13 cellular contexts compared by ENCODE assay signal in genomic region chr3:126591454-126591853, GRCh38. TPM values are rescaled to one million over a fixed set of nuclear protein-coding genes. Genes with fewer than 3 reads are reported as not detected.
DNase-seq lines count a peak whose midpoint lies in the region; ATAC-seq, FAIRE-seq and TF ChIP-seq lines count a peak whose summit lies in the region.
"Not testable (repeated sequence)": the region's sequence is repeated elsewhere in the genome, so short reads cannot be mapped to it uniquely, and the experiment has no call there.
"Had no signal": no experiment of that assay in that cellular context is flagged by ENCODE, and none has a peak within 500 bp of the region (broad histone marks: within the 10 kb centered on the region; RNA-seq: fewer than 3 reads in every experiment).

No MANE protein-coding gene starts in this region.

- not testable (repeated sequence) for H3K4me2 ChIP-seq in DND-41 (ENCODE audit: insufficient read depth, low read length); K562 (ENCODE audit: insufficient read depth, low read length)
- peak overlapping the region; percentile 67 for H3K4me2 ChIP-seq in HepG2 (ENCODE audit: low read depth, low read length)

- H3K27me3 ChIP-seq in DND-41 (ENCODE audit: insufficient read depth, low read length, poor library complexity); NT2/D1 (ENCODE audit: insufficient read depth, insufficient read length); K562 (ENCODE audit: control insufficient read depth in 2 of 2, insufficient read depth in 2 of 2, low read length in 2 of 2); HepG2 (ENCODE audit: control insufficient read depth in 1 of 2, insufficient read depth in 2 of 2, low read length in 2 of 2): not testable (repeated sequence)

- BruUV-seq in K562 (replicated peaks; lab: Mats Ljungman, UMichigan); HepG2 (replicated peaks; lab: Mats Ljungman, UMichigan): not testable (repeated sequence)

- intact Hi-C loops in K562 (cut with micrococcal nuclease); HepG2 (cut with micrococcal nuclease; ENCODE audit: unreplicated experiment): not testable (repeated sequence)

- H3K4me1 ChIP-seq in DND-41 (ENCODE audit: insufficient read depth, low read length); NT2/D1 (ENCODE audit: insufficient read depth, insufficient read length); K562 (replicated peaks in 1 of 2; ENCODE audit: control insufficient read depth in 2 of 2, insufficient read depth in 2 of 2, low read length in 2 of 2): not testable (repeated sequence)
- H3K4me1 ChIP-seq in HepG2 (ENCODE audit: insufficient read depth, low read length), result peaks cover 16% of the 10 kb centered on the region

- not testable (repeated sequence) for FAIRE-seq in K562 (lab: Jason Lieb, UNC); HepG2 (lab: Jason Lieb, UNC)

- not testable (repeated sequence) for TF ChIP-seq CTCF in DND-41 (IDR thresholded peaks at IDR 0.05; ENCODE audit: borderline replicate concordance, extremely low read depth, low read length, poor library complexity, severe bottlenecking); NB4 (IDR thresholded peaks at IDR 0.05; ENCODE audit: low read depth, low read length); K562 (IDR thresholded peaks at IDR 0.05 in 2 of 3, conservative IDR thresholded peaks at IDR 0.05 in 1 of 3; ENCODE audit: insufficient read depth in 2 of 3, low read depth in 1 of 3, low read length in 3 of 3)
- TF ChIP-seq CTCF in HepG2 (CRISPR knock-in tag; IDR thresholded peaks at IDR 0.05), result 0 out of 2 replicates have a peak, but pooled peaks have one; percentile 9

- TF ChIP-seq EP300 in K562 (IDR thresholded peaks at IDR 0.05; ENCODE audit: low read length); HepG2 (IDR thresholded peaks at IDR 0.05; ENCODE audit: low read depth in 2 of 2, low read length in 2 of 2); HepG2 (CRISPR knock-in tag; IDR thresholded peaks at IDR 0.05; ENCODE audit: borderline replicate concordance): not testable (repeated sequence)

- DNase-seq in DND-41, result peak; percentile 13
- DNase-seq in NB4 (ENCODE audit: low read depth), result peak; percentile 21
- DNase-seq in NT2/D1 (ENCODE audit: low read depth, low spot score), result peak; percentile 28
- DNase-seq in K562 (ENCODE audit: extremely low read depth in 1 of 4, low spot score in 3 of 4), result peak in 1 of 4 experiments; percentile 7
- peak; percentile 49 for DNase-seq in HepG2 (ENCODE audit: low spot score)
- peak; percentile 18 for DNase-seq in renal cortical epithelial cell (ENCODE audit: low read depth)

- CTCF ChIA-PET in K562 (lab: Yijun Ruan, JAX; ENCODE audit: low intra/inter-chr PET ratio); HepG2 (lab: Yijun Ruan, JAX; ENCODE audit: low intra/inter-chr PET ratio, low total read pairs): not testable (repeated sequence)

- not testable (repeated sequence) for H3K9ac ChIP-seq in DND-41 (ENCODE audit: low read depth, low read length); NT2/D1 (ENCODE audit: insufficient read length, low read depth); K562 (ENCODE audit: insufficient read depth in 1 of 2, low read depth in 2 of 2, low read length in 2 of 2)
- H3K9ac ChIP-seq in HepG2 (ENCODE audit: insufficient read depth, low read depth, low read length), result 0 out of 2 replicates have a peak overlapping the region, but pooled peaks have one; percentile 8

- not testable (repeated sequence) for ATAC-seq in DND-41 (ENCODE audit: insufficient read depth, low read depth)
- ATAC-seq in K562 (peak; percentile 56; the same call in 1 of the 3 replicates), HepG2 (peak; percentile 96)

- not testable (repeated sequence) for H3K27ac ChIP-seq in DND-41 (ENCODE audit: low read length); K562 (ENCODE audit: extremely low read depth, low read depth, low read length); HepG2 (ENCODE audit: extremely low read length, insufficient read depth, low read length)

- TF ChIP-seq POLR2A in NB4 (IDR thresholded peaks at IDR 0.05; ENCODE audit: extremely low read depth, insufficient read length); K562 (conservative IDR thresholded peaks at IDR 0.05); HepG2 (IDR thresholded peaks at IDR 0.05; ENCODE audit: insufficient read depth in 1 of 2, low read depth in 2 of 2, low read length in 2 of 2): not testable (repeated sequence)

- TF ChIP-seq RAD21 in K562 (CRISPR knock-in tag; conservative IDR thresholded peaks at IDR 0.05 in 1 of 2, IDR thresholded peaks at IDR 0.05 in 1 of 2); HepG2 (CRISPR knock-in tag; IDR thresholded peaks at IDR 0.05): not testable (repeated sequence)

- H2AFZ ChIP-seq in DND-41 (ENCODE audit: low read depth, low read length), result not testable (repeated sequence)
- H2AFZ ChIP-seq in K562 (ENCODE audit: low read depth, low read length), result peak overlapping the region; percentile 59; the same call in 1 of the 2 replicates
- H2AFZ ChIP-seq in HepG2 (ENCODE audit: low read length), result peak overlapping the region; percentile 78

- H3K4me3 ChIP-seq in DND-41 (ENCODE audit: low read depth in 1 of 2, low read length in 2 of 2); NB4 (ENCODE audit: low read depth, low read length); NT2/D1 (ENCODE audit: insufficient read length, low read depth); K562: not testable (repeated sequence)
- H3K4me3 ChIP-seq in HepG2 (replicated peaks in 1 of 3; ENCODE audit: insufficient read depth in 1 of 3, low read depth in 2 of 3, low read length in 3 of 3), result peak overlapping the region in 1 of 3 experiments; percentile 50; a peak in 1 of 6 replicates

- in situ Hi-C loops in K562 (cut with MboI); HepG2 (cut with HindIII; ENCODE audit: extremely low pct_ligation_motif_present, low pct_unique_long_range_greater_than_20kb): not testable (repeated sequence)

- H3K36me3 ChIP-seq in DND-41 (ENCODE audit: insufficient read depth, low read length); NT2/D1 (ENCODE audit: insufficient read depth, insufficient read length, low read length); K562 (ENCODE audit: control insufficient read depth, insufficient read depth, low read length); HepG2 (replicated peaks in 1 of 2; ENCODE audit: control insufficient read depth in 1 of 2, insufficient read depth in 2 of 2, low read length in 2 of 2): not testable (repeated sequence)

- WGBS in K562 (ENCODE audit: insufficient coverage, low coverage, missing lambda C conversion rate), result 0% methylated on average over 5 of the region's 6 CpGs
- 18% methylated on average over 4 of the region's 6 CpGs for WGBS in HepG2 (ENCODE audit: low lambda C conversion rate)

- H3K9me3 ChIP-seq in DND-41 (ENCODE audit: insufficient read depth, low read length, severe bottlenecking); NT2/D1 (ENCODE audit: insufficient read depth, low read length); K562 (replicated peaks; ENCODE audit: control insufficient read depth, insufficient read depth, low read depth, low read length); HepG2 (ENCODE audit: low read length): not testable (repeated sequence)

- H3K9me1 ChIP-seq in K562 (ENCODE audit: control insufficient read depth, insufficient read depth, low read length), result not testable (repeated sequence)

- H4K20me1 ChIP-seq in DND-41 (ENCODE audit: insufficient read depth, low read length); K562 (replicated peaks; ENCODE audit: control insufficient read depth, insufficient read depth, low read length); HepG2 (ENCODE audit: insufficient read depth, low read length): not testable (repeated sequence)

- POLR2A ChIA-PET in K562 (lab: Yijun Ruan, JAX), result interaction anchor here (1.1 kb wide), 1 partner anchor 268 kb away, joined by 3 read pairs; no protein-coding TSS in a partner anchor
- POLR2A ChIA-PET in HepG2 (lab: Yijun Ruan, JAX), result interaction anchor here (1.2 kb wide), 1 partner anchor 62 kb away, joined by 4 read pairs; no protein-coding TSS in a partner anchor

- H3K79me2 ChIP-seq in DND-41 (ENCODE audit: insufficient read depth, low read length); K562 (ENCODE audit: control insufficient read depth, insufficient read depth, low read length); HepG2 (ENCODE audit: insufficient read depth, low read length): not testable (repeated sequence)

RNA-seq across cellular contexts. Expression of gene C3orf22, which starts 32.7 kb away (rescaled TPM):
- not detected in 2 replicates for total RNA-seq in K562 (2011; cell fraction: chromatin; rRNA removed; ENCODE audit: low replicate concordance)
- not detected in 2 replicates for total RNA-seq in K562 (2011; cell fraction: nucleolus; rRNA removed)
- total RNA-seq in K562 (2011; cell fraction: nucleoplasm; rRNA removed), result not detected in 2 replicates
- total RNA-seq in K562 (2014; rRNA removed) (not detected in 2 replicates), K562 (2014; rRNA removed; fragmentation: Illumina TruSeq; extraction: Trizol) (not detected in 2 replicates), K562 (2015; rRNA removed; fragmentation: Illumina TruSeq; extraction: Trizol) (not detected in 2 replicates), K562 (2021) (not detected in 2 replicates), HepG2 (2016; rRNA removed; fragmentation: Illumina TruSeq; extraction: Trizol) (not detected in 2 replicates), renal cortical epithelial cell (not detected in 2 replicates)
- polyA plus RNA-seq in K562 (2011; rRNA removed) (not detected in 2 replicates), K562 (2014; fragmentation: Illumina TruSeq; extraction: Trizol) (not detected in 2 replicates), K562 (2014; fragmentation: Nextera tagmentation; extraction: Ambion mirVana) (not detected), K562 (2014; rRNA removed) (not detected in 2 replicates), HepG2 (2011; rRNA removed) (not detected in 2 replicates)
- not detected in 2 replicates for polyA plus RNA-seq in K562 (2011; cell fraction: cytosol; rRNA removed)
- not detected in 2 replicates for polyA plus RNA-seq in K562 (2011; cell fraction: nucleus; rRNA removed)
- not detected in 2 replicates for polyA plus RNA-seq in K562 (2012)
- polyA minus RNA-seq in K562 (2011; rRNA and poly(A)+ RNA removed), result not detected in 2 replicates
- not detected in 2 replicates for polyA minus RNA-seq in K562 (2011; cell fraction: cytosol; rRNA and poly(A)+ RNA removed)
- polyA minus RNA-seq in K562 (2011; cell fraction: nucleus; rRNA and poly(A)+ RNA removed), result not detected in 2 replicates
- not detected in 2 replicates for total RNA-seq in HepG2 (2016; cell fraction: cytosol; rRNA removed; fragmentation: Illumina TruSeq; extraction: Trizol; ENCODE audit: low read depth)
- not detected in 2 replicates for total RNA-seq in HepG2 (2016; cell fraction: insoluble cytoplasmic fraction; rRNA removed; fragmentation: Illumina TruSeq; extraction: Trizol)
- not detected in 2 replicates for total RNA-seq in HepG2 (2016; cell fraction: membrane; rRNA removed; fragmentation: Illumina TruSeq; extraction: Trizol)
- not detected in 2 replicates for total RNA-seq in HepG2 (2016; cell fraction: nucleus; rRNA removed; fragmentation: Illumina TruSeq; extraction: Trizol)
- polyA plus RNA-seq in HepG2 (2011; cell fraction: cytosol; rRNA removed), result not detected in 2 replicates
- not detected in 2 replicates for polyA plus RNA-seq in HepG2 (2011; cell fraction: nucleus; rRNA removed)
- 0.15 and 0.17 TPM in 2 replicates for polyA plus RNA-seq in HepG2 (2012)
- not detected in 2 replicates for polyA plus RNA-seq in HepG2 (2016; cell fraction: cytosol; fragmentation: Illumina TruSeq; extraction: Trizol; ENCODE audit: low read depth)
- polyA plus RNA-seq in HepG2 (2016; cell fraction: insoluble cytoplasmic fraction; fragmentation: Illumina TruSeq; extraction: Trizol; ENCODE audit: low read depth), result not detected in 2 replicates
- not detected in 2 replicates for polyA plus RNA-seq in HepG2 (2016; cell fraction: membrane; fragmentation: Illumina TruSeq; extraction: Trizol; ENCODE audit: low read depth)
- not detected in 2 replicates for polyA plus RNA-seq in HepG2 (2016; cell fraction: nucleus; fragmentation: Illumina TruSeq; extraction: Trizol; ENCODE audit: insufficient read depth, low read depth)
- polyA minus RNA-seq in HepG2 (2011; rRNA and poly(A)+ RNA removed; ENCODE audit: low replicate concordance), result not detected in 2 replicates
- not detected in 2 replicates for polyA minus RNA-seq in HepG2 (2011; cell fraction: cytosol; rRNA and poly(A)+ RNA removed)
- not detected in 2 replicates for polyA minus RNA-seq in HepG2 (2011; cell fraction: nucleus; rRNA and poly(A)+ RNA removed)
- total RNA-seq: Calu3; CD4-positive, alpha-beta memory T cell; GM12878; GM23248; HFFc6 had no signal
- polyA plus RNA-seq: A549; CD14-positive monocyte; CD4-positive, alpha-beta memory T cell; GM12878; GM23248 had no signal
